In genomic region chrX:9370888-9371287, GRCh38 we compare ENCODE assay signal across 25 cellular contexts.
DNase-seq lines count a peak whose midpoint lies in the region; ATAC-seq and TF ChIP-seq lines count a peak whose summit lies in the region.
"Had no signal": no experiment of that assay in that cellular context is flagged by ENCODE, and none has a peak within 500 bp of the region (broad histone marks: within the 10 kb centered on the region; RNA-seq: fewer than 3 reads in every experiment).

No MANE protein-coding gene starts in this region.

- no peak overlapping the region for H3K18ac ChIP-seq in trophoblast cell (ENCODE audit: low read length)

- no peak for TF ChIP-seq POLR2A in breast epithelium (IDR thresholded peaks at IDR 0.05)
- TF ChIP-seq POLR2A in testis (IDR thresholded peaks at IDR 0.05): no peak
- no peak for TF ChIP-seq POLR2A in prostate gland (IDR thresholded peaks at IDR 0.05)

- H3K36me3 Mint-ChIP-seq in MCF 10A (ENCODE audit: insufficient read depth, unreplicated experiment): no peaks in the 10 kb centered on the region
- H3K36me3 Mint-ChIP-seq: CD14-positive monocyte; naive thymus-derived CD8-positive, alpha-beta T cell had no signal

- H3K27me3 Mint-ChIP-seq in MCF 10A (ENCODE audit: insufficient read depth, unreplicated experiment): peaks cover 59% of the 10 kb centered on the region
- H3K27me3 Mint-ChIP-seq: activated naive CD8-positive, alpha-beta T cell treated with anti-CD3 and anti-CD28 coated beads, Interleukin-2, amount 50 U/mL, for 24 hours; naive thymus-derived CD8-positive, alpha-beta T cell; stimulated activated naive CD8-positive, alpha-beta T cell treated with anti-CD3 and anti-CD28 coated beads, Interleukin-15, amount 100 ng/mL, for 72 hours had no signal

- H3K9me3 ChIP-seq in breast epithelium (no peaks in the 10 kb centered on the region), testis (no peaks in the 10 kb centered on the region), trophoblast cell (ENCODE audit: insufficient read depth, low read depth, low read length) (no peaks in the 10 kb centered on the region), prostate gland (no peaks in the 10 kb centered on the region)
- H3K9me3 ChIP-seq: A549, HAP-1, SJSA1 had no signal

- H4K8ac ChIP-seq in trophoblast cell (ENCODE audit: low read depth, low read length): no peak overlapping the region

- no peak overlapping the region for H3K14ac ChIP-seq in trophoblast cell (ENCODE audit: low read length)

- no peak overlapping the region for H3K23ac ChIP-seq in trophoblast cell (ENCODE audit: low read length)

- peaks cover 16% of the 10 kb centered on the region for H3K9me3 Mint-ChIP-seq in MCF 10A (ENCODE audit: unreplicated experiment)
- H3K9me3 Mint-ChIP-seq: activated naive CD8-positive, alpha-beta T cell treated with anti-CD3 and anti-CD28 coated beads, Interleukin-2, amount 50 U/mL, for 24 hours; stimulated activated naive CD8-positive, alpha-beta T cell treated with anti-CD3 and anti-CD28 coated beads, Interleukin-15, amount 100 ng/mL, for 72 hours had no signal

- H4K12ac ChIP-seq in trophoblast cell (ENCODE audit: low read depth, low read length): no peak overlapping the region

- POLR2A ChIA-PET in MCF 10A (lab: Yijun Ruan, JAX): interaction anchor here (0.6 kb wide), 1 partner anchor 27 kb away, joined by 4 read pairs; no protein-coding TSS in a partner anchor

- H3K36me3 ChIP-seq in breast epithelium: no peaks in the 10 kb centered on the region
- no peaks in the 10 kb centered on the region for H3K36me3 ChIP-seq in testis (ENCODE audit: low read depth, missing control alignments)
- no peaks in the 10 kb centered on the region for H3K36me3 ChIP-seq in trophoblast cell (ENCODE audit: control insufficient read depth in 1 of 2, insufficient read depth in 2 of 2, low read length in 2 of 2)
- H3K36me3 ChIP-seq in prostate gland: no peaks in the 10 kb centered on the region
- H3K36me3 ChIP-seq: HAP-1, SJSA1 had no signal

- H3K27ac Mint-ChIP-seq in MCF 10A (ENCODE audit: low read depth, unreplicated experiment): no peak overlapping the region
- H3K27ac Mint-ChIP-seq: activated naive CD8-positive, alpha-beta T cell treated with anti-CD3 and anti-CD28 coated beads, Interleukin-2, amount 50 U/mL, for 24 hours had no signal

- no peak overlapping the region for H2AFZ ChIP-seq in trophoblast cell (ENCODE audit: insufficient read depth, low read length, poor library complexity)
- H2AFZ ChIP-seq: PC-9 had no signal

- TF ChIP-seq CTCF in MCF 10A (IDR thresholded peaks at IDR 0.05; ENCODE audit: unreplicated experiment) (no peak), breast epithelium (IDR thresholded peaks at IDR 0.05) (no peak), testis (IDR thresholded peaks at IDR 0.05) (no peak), prostate gland (IDR thresholded peaks at IDR 0.05) (no peak)

- CTCF ChIA-PET in MCF 10A (lab: Yijun Ruan, JAX): interaction anchor here (1.2 kb wide), 1 partner anchor 8 kb away, joined by 3 read pairs; no protein-coding TSS in a partner anchor

- no peak overlapping the region for H3K4ac ChIP-seq in trophoblast cell (ENCODE audit: low read depth, low read length)

- H4K91ac ChIP-seq in trophoblast cell (ENCODE audit: low read depth, low read length): no peak overlapping the region

- no peak overlapping the region for H2AK5ac ChIP-seq in trophoblast cell (ENCODE audit: low read length)

- H3K4me1 ChIP-seq in breast epithelium (no peaks in the 10 kb centered on the region), testis (no peaks in the 10 kb centered on the region), trophoblast cell (ENCODE audit: control insufficient read depth in 1 of 2, insufficient read depth in 2 of 2, low read length in 2 of 2) (no peaks in the 10 kb centered on the region), prostate gland (replicated peaks) (no peaks in the 10 kb centered on the region)
- H3K4me1 ChIP-seq: SJSA1 had no signal

- ATAC-seq in GM21367 (IDR thresholded peaks at IDR 0.05; ENCODE audit: unreplicated experiment): no peak
- ATAC-seq: A549; activated naive CD8-positive, alpha-beta T cell treated with anti-CD3 and anti-CD28 coated beads, Interleukin-2, amount 50 U/mL, for 24 hours; naive thymus-derived CD8-positive, alpha-beta T cell had no signal

- H2BK12ac ChIP-seq in trophoblast cell (ENCODE audit: low read length): no peak overlapping the region

- H2BK120ac ChIP-seq in trophoblast cell (ENCODE audit: insufficient read depth, low read length, poor library complexity): no peak overlapping the region

- H3K79me2 ChIP-seq in trophoblast cell (ENCODE audit: control insufficient read depth, insufficient read depth, low read length, poor library complexity): no peaks in the 10 kb centered on the region

- intact Hi-C loops in MCF 10A (cut with micrococcal nuclease) (no loop called here), breast epithelium (cut with DNase I; ENCODE audit: low total_unique reads) (no loop called here), testis (cut with DNase I; ENCODE audit: low total_unique reads) (no loop called here), prostate gland (cut with DNase I) (no loop called here)

- no peaks in the 10 kb centered on the region for H3K79me1 ChIP-seq in trophoblast cell (ENCODE audit: low read length)

- H3K4me3 ChIP-seq in breast epithelium: no peak overlapping the region
- H3K4me3 ChIP-seq in testis: no peak overlapping the region
- no peak overlapping the region for H3K4me3 ChIP-seq in trophoblast cell (ENCODE audit: low read depth, low read length)
- H3K4me3 ChIP-seq in prostate gland: no peak overlapping the region
- H3K4me3 ChIP-seq: A549, HAP-1, PC-9, SJSA1, smooth muscle cell had no signal

- DNase-seq in MCF 10A (ENCODE audit: unreplicated experiment): peak; percentile 23
- no peak for DNase-seq in breast epithelium (ENCODE audit: low spot score in 2 of 2)
- peak; percentile 8 for DNase-seq in NOMO-1 treated with dmso at 0.1 percent for 144 hours (lab: John Stamatoyannopoulos, UW; ENCODE audit: unreplicated experiment)
- peak; percentile 84 for DNase-seq in fibroblast of peridontal ligament (ENCODE audit: extremely low read depth)
- DNase-seq in testis: peak; percentile 21
- no peak for DNase-seq in trophoblast cell
- DNase-seq in prostate gland (ENCODE audit: low spot score): no peak
- DNase-seq: activated CD4-positive, alpha-beta T cell treated with anti-CD3 and anti-CD28 coated beads, Interleukin-2, amount 50 U/mL, for 4 hours; activated CD8-positive, alpha-beta memory T cell treated with anti-CD3 and anti-CD28 coated beads, Interleukin-2, amount 50 U/mL, for 48 hours; activated naive CD8-positive, alpha-beta T cell treated with anti-CD3 and anti-CD28 coated beads, Interleukin-2, amount 50 U/mL, for 24 hours; dermis blood vessel endothelial cell; left cardiac atrium; naive thymus-derived CD8-positive, alpha-beta T cell; NCI-H1694 treated with DMSO at 0.1 percent for 48 hours; PC-9; stimulated activated CD4-positive, alpha-beta T cell treated with anti-CD3 and anti-CD28 coated beads, Interleukin-4, amount 100 ng/mL, for 4 hours; stimulated activated naive CD8-positive, alpha-beta T cell treated with anti-CD3 and anti-CD28 coated beads, Interleukin-15, amount 100 ng/mL, for 72 hours; T-helper 2 cell had no signal

- H2BK5ac ChIP-seq in trophoblast cell (ENCODE audit: low read depth, low read length, poor library complexity): no peak overlapping the region

- peaks cover 5% of the 10 kb centered on the region for H3K4me1 Mint-ChIP-seq in MCF 10A (ENCODE audit: insufficient read depth, unreplicated experiment)

- no peak overlapping the region for H3K27ac ChIP-seq in breast epithelium
- no peak overlapping the region for H3K27ac ChIP-seq in testis
- H3K27ac ChIP-seq in trophoblast cell (ENCODE audit: low read depth, low read length): no peak overlapping the region
- H3K27ac ChIP-seq in prostate gland: no peak overlapping the region
- H3K27ac ChIP-seq: A549, PC-9, SJSA1, VCaP had no signal

- BruUV-seq in MCF 10A (replicated peaks; lab: Mats Ljungman, UMichigan): no TSS peak

- H3K27me3 ChIP-seq in breast epithelium: peaks cover 0 to 9% of the 10 kb centered on the region in 2 donors
- H3K27me3 ChIP-seq in testis: no peaks in the 10 kb centered on the region
- no peaks in the 10 kb centered on the region for H3K27me3 ChIP-seq in trophoblast cell (ENCODE audit: insufficient read depth, low read length)
- H3K27me3 ChIP-seq in prostate gland (replicated peaks; ENCODE audit: insufficient read depth): no peaks in the 10 kb centered on the region
- H3K27me3 ChIP-seq: SJSA1 had no signal

- H3K4me2 ChIP-seq in trophoblast cell (ENCODE audit: low read length): no peak overlapping the region
- H3K4me2 ChIP-seq: A549, PC-9, smooth muscle cell had no signal

- WGBS in testis, 2 donors: 66 to 78% methylated on average over 5 of the region's 5 CpGs
- no CpG with 5 or more reads among the region's 5 CpGs for WGBS in trophoblast cell (ENCODE audit: extremely low coverage, insufficient coverage, insufficient read length)
- WGBS in prostate gland: 46% methylated on average over 5 of the region's 5 CpGs

- no peak overlapping the region for H3K4me3 Mint-ChIP-seq in MCF 10A (ENCODE audit: unreplicated experiment)
- H3K4me3 Mint-ChIP-seq: activated naive CD8-positive, alpha-beta T cell treated with anti-CD3 and anti-CD28 coated beads, Interleukin-2, amount 50 U/mL, for 24 hours; CD14-positive monocyte had no signal

- H3K9ac ChIP-seq in trophoblast cell (ENCODE audit: low read length): no peak overlapping the region

Comparison
In these comparisons a context has a peak if more than half of its experiments do, and no peak if none do; other contexts are left out.
1. DNase-seq: peak in MCF 10A (single experiment), NOMO-1 treated with dmso at 0.1 percent for 144 hours (single experiment), fibroblast of peridontal ligament (single experiment) and testis (single experiment); none in breast epithelium (0 of 2), trophoblast cell (0 of 2) and prostate gland (single experiment).